ENCODE assay signal across 20 cellular contexts in the genomic region with DNA sequence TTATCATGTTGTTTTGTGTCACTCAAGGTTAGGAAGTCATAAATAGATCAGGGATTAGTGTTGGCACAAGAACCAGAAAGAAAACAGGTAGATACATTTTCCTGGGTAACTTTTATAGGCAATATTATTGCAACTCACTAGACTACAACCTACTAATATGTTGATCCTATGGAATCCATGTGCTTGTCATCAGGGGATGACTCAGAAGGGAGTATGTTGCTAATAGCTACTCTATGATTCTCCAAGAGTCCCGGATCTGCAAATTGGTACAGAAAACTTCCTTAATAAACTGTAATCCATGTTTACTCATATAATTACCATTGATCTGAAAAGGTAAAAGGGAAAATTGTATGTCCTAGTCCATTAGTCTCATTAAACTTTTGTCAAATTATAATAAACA. TPM values are rescaled to one million over a fixed set of nuclear protein-coding genes. Genes with fewer than 3 reads are reported as not detected.
DNase-seq lines count a peak whose midpoint lies in the region; ATAC-seq, FAIRE-seq and TF ChIP-seq lines count a peak whose summit lies in the region.
"Had no signal": no experiment of that assay in that cellular context is flagged by ENCODE, and none has a peak within 500 bp of the region (broad histone marks: within the 10 kb centered on the region; RNA-seq: fewer than 3 reads in every experiment).

No MANE protein-coding gene starts in this region.

- ATAC-seq in PC-3 = peak; percentile 83

- FAIRE-seq in bronchial epithelial cell (lab: Jason Lieb, UNC) (no peak), HTR-8/SVneo (lab: Jason Lieb, UNC) (no peak)

- H3K36me3 Mint-ChIP-seq in T-helper 2 cell treated with Interferon-gamma antibody and Interleukin-4, amounts not matched to agents 5 μg/mL and 100 μg/mL, for 36 hours (ENCODE audit: low read depth) = no peaks in the 10 kb centered on the region

- no peaks in the 10 kb centered on the region for H3K27me3 Mint-ChIP-seq in T-helper 2 cell treated with Interferon-gamma antibody and Interleukin-4, amounts not matched to agents 5 μg/mL and 100 μg/mL, for 36 hours (ENCODE audit: low read depth)

- H3K4me3 Mint-ChIP-seq in T-helper 2 cell treated with Interferon-gamma antibody and Interleukin-4, amounts not matched to agents 5 μg/mL and 100 μg/mL, for 36 hours = no peak overlapping the region

- in situ Hi-C loops in GM23248 (cut with MboI) = no loop called here

- TF ChIP-seq CTCF in PC-3 (conservative IDR thresholded peaks at IDR 0.05; ENCODE audit: low read depth, low read length) (no peak), bronchial epithelial cell (IDR thresholded peaks at IDR 0.05; ENCODE audit: insufficient read depth, low read length, severe bottlenecking) (no peak)

- 31 to 35% methylated on average over 1 of the region's 1 CpG for WGBS in GM23248 (ENCODE audit: low coverage in 1 of 2, low lambda C conversion rate in 2 of 2, missing lambda C conversion rate in 2 of 2), 2 experiments

- H3K27me3 ChIP-seq in GM23248 (replicated peaks; ENCODE audit: insufficient read depth) (no peaks in the 10 kb centered on the region), PC-3 (ENCODE audit: low read length) (no peaks in the 10 kb centered on the region), bronchial epithelial cell (ENCODE audit: control insufficient read depth, insufficient read depth, low read length) (no peaks in the 10 kb centered on the region)
- H3K27me3 ChIP-seq: Peyer's patch had no signal

- H3K4me2 ChIP-seq in GM23248 (ENCODE audit: unreplicated experiment) (peak overlapping the region; percentile 20), PC-3 (ENCODE audit: low read length) (no peak overlapping the region)
- H3K4me2 ChIP-seq: KMS-11 had no signal

- H3K9me3 ChIP-seq in GM23248 (ENCODE audit: low read depth) (no peaks in the 10 kb centered on the region), PC-3 (ENCODE audit: low read length) (no peaks in the 10 kb centered on the region)
- H3K9me3 ChIP-seq: Peyer's patch had no signal

- DNase-seq in GM23248 = peak; percentile 54
- peak; percentile 64 for DNase-seq in PC-3
- peak; percentile 83 for DNase-seq in bronchial epithelial cell (ENCODE audit: low read depth)
- DNase-seq in iris pigment epithelial cell (ENCODE audit: low read depth) = peak; percentile 26
- no peak for DNase-seq in T-helper 2 cell treated with Interferon-gamma antibody and Interleukin-4, amounts not matched to agents 5 μg/mL and 100 μg/mL, for 36 hours (ENCODE audit: low spot score)
- DNase-seq in activated effector memory CD4-positive, alpha-beta T cell treated with Interleukin-2 at 50 U/mL for 16 hours = no peak
- no peak for DNase-seq in HTR-8/SVneo (ENCODE audit: insufficient read length, low spot score)
- DNase-seq: COR-L47, DMS153, GOT3, NCI-H1048, NCI-H1436 treated with DMSO at 0.1 percent for 48 hours, NCI-H2081, NCI-H774, Peyer's patch, SHP77 treated with DMSO at 0.1 percent for 48 hours had no signal

- no peak overlapping the region for H3K27ac ChIP-seq in GM23248
- H3K27ac ChIP-seq in PC-3 (ENCODE audit: low read length) = no peak overlapping the region
- H3K27ac ChIP-seq: KMS-11, Peyer's patch had no signal

- POLR2A ChIA-PET in PC-3 (lab: Charles Lee; ENCODE audit: unreplicated experiment) = no interaction called here

- CTCF ChIA-PET in PC-3 (lab: Charles Lee) = interaction anchor here (0.6 kb wide), 1 partner anchor 178 kb away, joined by 3 read pairs; no protein-coding TSS in a partner anchor

- no peak overlapping the region for H3K27ac Mint-ChIP-seq in T-helper 2 cell treated with Interferon-gamma antibody and Interleukin-4, amounts not matched to agents 5 μg/mL and 100 μg/mL, for 36 hours

- no peaks in the 10 kb centered on the region for H3K9me2 ChIP-seq in GM23248 (ENCODE audit: insufficient read depth)
- no peaks in the 10 kb centered on the region for H3K9me2 ChIP-seq in PC-3 (replicated peaks; ENCODE audit: low read length)

- H3K36me3 ChIP-seq in GM23248 (ENCODE audit: low read depth) (no peaks in the 10 kb centered on the region), PC-3 (ENCODE audit: low read depth, low read length) (no peaks in the 10 kb centered on the region), bronchial epithelial cell (ENCODE audit: control insufficient read depth, insufficient read depth, low read length) (no peaks in the 10 kb centered on the region)
- H3K36me3 ChIP-seq: Peyer's patch had no signal

- intact Hi-C loops in PC-3 (cut with micrococcal nuclease) = no loop called here

- no peak overlapping the region for H3K4me3 ChIP-seq in GM23248
- no peak overlapping the region for H3K4me3 ChIP-seq in PC-3 (ENCODE audit: low read length)
- no peak overlapping the region for H3K4me3 ChIP-seq in bronchial epithelial cell (ENCODE audit: low read depth, low read length)
- H3K4me3 ChIP-seq: Peyer's patch had no signal

- no peak overlapping the region for H3K9ac ChIP-seq in GM23248
- H3K9ac ChIP-seq in PC-3 (ENCODE audit: low read length) = no peak overlapping the region
- H3K9ac ChIP-seq: KMS-11 had no signal

- H3K4me1 ChIP-seq in GM23248 (ENCODE audit: insufficient read depth) = peaks cover 23% of the 10 kb centered on the region
- peaks cover 17% of the 10 kb centered on the region for H3K4me1 ChIP-seq in PC-3 (ENCODE audit: insufficient read depth, low read length)
- H3K4me1 ChIP-seq: Peyer's patch had no signal

- H3F3A ChIP-seq in GM23248 (ENCODE audit: insufficient read depth) (peaks cover 11% of the 10 kb centered on the region), PC-3 (ENCODE audit: low read length, unreplicated experiment) (no peaks in the 10 kb centered on the region)

- no peaks in the 10 kb centered on the region for H4K20me1 ChIP-seq in GM23248 (ENCODE audit: insufficient read depth)
- H4K20me1 ChIP-seq in PC-3 (ENCODE audit: low read length) = no peaks in the 10 kb centered on the region

- H2AFZ ChIP-seq in GM23248 = no peak overlapping the region
- no peak overlapping the region for H2AFZ ChIP-seq in PC-3 (ENCODE audit: low read length)

- no TSS peak for BruUV-seq in PC-3 (replicated peaks; lab: Mats Ljungman, UMichigan)

- no peaks in the 10 kb centered on the region for H3K9me3 Mint-ChIP-seq in T-helper 2 cell treated with Interferon-gamma antibody and Interleukin-4, amounts not matched to agents 5 μg/mL and 100 μg/mL, for 36 hours

- peaks cover 5% of the 10 kb centered on the region for H3K4me1 Mint-ChIP-seq in T-helper 2 cell treated with Interferon-gamma antibody and Interleukin-4, amounts not matched to agents 5 μg/mL and 100 μg/mL, for 36 hours (ENCODE audit: low read depth)

- H3K79me2 ChIP-seq in GM23248 (ENCODE audit: insufficient read depth) = no peaks in the 10 kb centered on the region
- no peaks in the 10 kb centered on the region for H3K79me2 ChIP-seq in PC-3 (ENCODE audit: low read length)

RNA-seq across cellular contexts. Expression of gene GNRHR, which starts 11.7 kb away (rescaled TPM):
- total RNA-seq in GM23248 (2014; rRNA removed; shearing (Covaris generic)) = not detected in 2 replicates
- 0.08 TPM in 1 of 2 replicates, not detected in the other for polyA plus RNA-seq in GM23248 (2016; fragmentation: Nextera tagmentation; extraction: Ambion mirVana)
- total RNA-seq in PC-3 (2014; rRNA removed) (not detected in 2 replicates), bronchial epithelial cell (under 0.01 and 0.13 TPM in 2 replicates)
- total RNA-seq: G401, M059J, NCI-H460, Peyer's patch had no signal

Comparison
In these comparisons a context has a peak if more than half of its experiments do, and no peak if none do; other contexts are left out.
1. DNase-seq: peak in GM23248 (single experiment), PC-3 (single experiment), bronchial epithelial cell (single experiment) and iris pigment epithelial cell (single experiment); none in T-helper 2 cell treated with Interferon-gamma antibody and Interleukin-4, amounts not matched to agents 5 μg/mL and 100 μg/mL, for 36 hours (single experiment), activated effector memory CD4-positive, alpha-beta T cell treated with Interleukin-2 at 50 U/mL for 16 hours (single experiment) and HTR-8/SVneo (single experiment).